1 cellular context compared by ENCODE assay signal in the genomic region with DNA sequence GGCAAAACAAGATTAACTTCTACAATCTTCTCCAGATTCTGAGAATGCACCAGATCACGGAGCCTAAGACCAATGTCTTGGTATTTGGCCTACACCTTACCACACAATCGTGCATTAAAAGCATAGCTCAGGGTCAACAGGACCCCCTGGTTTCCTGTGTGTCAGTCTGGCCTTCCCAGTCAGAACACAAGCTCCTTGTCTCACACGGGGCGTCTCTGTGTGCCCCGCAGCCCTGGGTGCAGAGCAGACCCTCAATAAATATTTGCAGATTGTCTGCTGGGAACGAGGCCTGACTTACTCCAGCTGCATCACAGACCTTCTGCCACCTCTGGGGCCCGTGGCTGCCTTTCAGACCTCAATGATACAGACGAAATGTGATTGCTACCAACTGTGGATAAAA.
TF ChIP-seq lines count a peak whose summit lies in the region.

No MANE protein-coding gene starts in this region.

TF ChIP-seq in GM12878, 131 proteins besides CTCF, POLR2A, EP300 and RAD21 (continued from another document):
- TF ChIP-seq, protein P1, sequence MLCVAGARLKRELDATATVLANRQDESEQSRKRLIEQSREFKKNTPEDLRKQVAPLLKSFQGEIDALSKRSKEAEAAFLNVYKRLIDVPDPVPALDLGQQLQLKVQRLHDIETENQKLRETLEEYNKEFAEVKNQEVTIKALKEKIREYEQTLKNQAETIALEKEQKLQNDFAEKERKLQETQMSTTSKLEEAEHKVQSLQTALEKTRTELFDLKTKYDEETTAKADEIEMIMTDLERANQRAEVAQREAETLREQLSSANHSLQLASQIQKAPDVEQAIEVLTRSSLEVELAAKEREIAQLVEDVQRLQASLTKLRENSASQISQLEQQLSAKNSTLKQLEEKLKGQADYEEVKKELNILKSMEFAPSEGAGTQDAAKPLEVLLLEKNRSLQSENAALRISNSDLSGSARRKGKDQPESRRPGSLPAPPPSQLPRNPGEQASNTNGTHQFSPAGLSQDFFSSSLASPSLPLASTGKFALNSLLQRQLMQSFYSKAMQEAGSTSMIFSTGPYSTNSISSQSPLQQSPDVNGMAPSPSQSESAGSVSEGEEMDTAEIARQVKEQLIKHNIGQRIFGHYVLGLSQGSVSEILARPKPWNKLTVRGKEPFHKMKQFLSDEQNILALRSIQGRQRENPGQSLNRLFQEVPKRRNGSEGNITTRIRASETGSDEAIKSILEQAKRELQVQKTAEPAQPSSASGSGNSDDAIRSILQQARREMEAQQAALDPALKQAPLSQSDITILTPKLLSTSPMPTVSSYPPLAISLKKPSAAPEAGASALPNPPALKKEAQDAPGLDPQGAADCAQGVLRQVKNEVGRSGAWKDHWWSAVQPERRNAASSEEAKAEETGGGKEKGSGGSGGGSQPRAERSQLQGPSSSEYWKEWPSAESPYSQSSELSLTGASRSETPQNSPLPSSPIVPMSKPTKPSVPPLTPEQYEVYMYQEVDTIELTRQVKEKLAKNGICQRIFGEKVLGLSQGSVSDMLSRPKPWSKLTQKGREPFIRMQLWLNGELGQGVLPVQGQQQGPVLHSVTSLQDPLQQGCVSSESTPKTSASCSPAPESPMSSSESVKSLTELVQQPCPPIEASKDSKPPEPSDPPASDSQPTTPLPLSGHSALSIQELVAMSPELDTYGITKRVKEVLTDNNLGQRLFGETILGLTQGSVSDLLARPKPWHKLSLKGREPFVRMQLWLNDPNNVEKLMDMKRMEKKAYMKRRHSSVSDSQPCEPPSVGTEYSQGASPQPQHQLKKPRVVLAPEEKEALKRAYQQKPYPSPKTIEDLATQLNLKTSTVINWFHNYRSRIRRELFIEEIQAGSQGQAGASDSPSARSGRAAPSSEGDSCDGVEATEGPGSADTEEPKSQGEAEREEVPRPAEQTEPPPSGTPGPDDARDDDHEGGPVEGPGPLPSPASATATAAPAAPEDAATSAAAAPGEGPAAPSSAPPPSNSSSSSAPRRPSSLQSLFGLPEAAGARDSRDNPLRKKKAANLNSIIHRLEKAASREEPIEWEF (IDR thresholded peaks at IDR 0.05; ENCODE audit: insufficient replicate concordance, low read depth, low read length): no peak
- TF ChIP-seq FOS (IDR thresholded peaks at IDR 0.05; ENCODE audit: borderline replicate concordance, extremely low read depth, insufficient read length): no peak
- no peak for TF ChIP-seq POLR2AphosphoS2 (IDR thresholded peaks at IDR 0.05; ENCODE audit: low read depth, low read length)
